In the genomic region with DNA sequence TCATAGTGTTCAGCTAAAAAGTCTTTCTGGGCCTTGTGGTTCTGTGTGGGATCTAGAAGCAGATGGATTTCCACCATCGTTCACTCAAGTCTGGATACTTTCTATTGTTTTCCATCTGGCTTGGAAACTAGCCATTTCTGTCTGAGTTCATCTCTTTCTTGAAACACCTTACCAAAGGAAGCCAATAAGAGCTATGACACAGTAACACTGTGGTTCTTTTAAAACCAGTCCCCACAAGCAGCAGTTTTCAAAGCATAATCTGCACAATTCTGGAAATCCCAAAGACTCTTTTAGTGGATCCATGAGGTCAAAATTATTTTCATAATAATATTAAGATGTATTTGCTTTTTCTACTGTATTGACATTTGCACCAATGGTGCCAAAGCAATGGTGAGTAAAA, we compare ENCODE assay signal across 28 cellular contexts.
"Had no signal": no experiment of that assay in that cellular context is flagged by ENCODE, and none has a peak within 500 bp of the region (broad histone marks: within the 10 kb centered on the region; RNA-seq: fewer than 3 reads in every experiment).

No MANE protein-coding gene starts in this region.

- H3K36me3 ChIP-seq: neural progenitor cell, ovary, right lobe of liver, sigmoid colon, stomach, thoracic aorta, thyroid gland, tibial nerve, upper lobe of right lung, uterus had no signal

- H3K4me2 ChIP-seq: neural progenitor cell had no signal

- H3K27me3 Mint-ChIP-seq: stimulated activated naive CD8-positive, alpha-beta T cell treated with anti-CD3 and anti-CD28 coated beads, Interleukin-15, Interleukin-2, amounts not matched to agents 100 ng/mL and 50 ng/mL, for 24 hours had no signal

- H3K36me3 Mint-ChIP-seq: neural progenitor cell; stimulated activated effector memory CD8-positive, alpha-beta T cell treated with anti-CD3 and anti-CD28 coated beads, Interleukin-12 subunit alpha, Interleukin-12 subunit beta, amount 100 ng/mL, for 72 hours; stimulated activated naive B cell treated with anti-CD40 and anti-IgM and Interleukin-4, amounts not matched to agents 10 μg/mL and 1 μg/mL and 100 μg/mL, for 72 hours had no signal

- H3K9me3 Mint-ChIP-seq: neural progenitor cell; stimulated activated effector memory CD8-positive, alpha-beta T cell treated with anti-CD3 and anti-CD28 coated beads, Interleukin-12 subunit alpha, Interleukin-12 subunit beta, amount 100 ng/mL, for 72 hours had no signal

- H2AFZ ChIP-seq: neural progenitor cell, parathyroid adenoma had no signal

- H3K4me3 Mint-ChIP-seq: naive thymus-derived CD4-positive, alpha-beta T cell; nephron; neural progenitor cell; stimulated activated effector memory CD8-positive, alpha-beta T cell treated with anti-CD3 and anti-CD28 coated beads, Interleukin-12 subunit alpha, Interleukin-12 subunit beta, amount 100 ng/mL, for 72 hours; stimulated activated naive B cell treated with anti-CD40 and anti-IgM and Interleukin-4, amounts not matched to agents 10 μg/mL and 1 μg/mL and 100 μg/mL, for 72 hours; stimulated activated naive CD8-positive, alpha-beta T cell treated with anti-CD3 and anti-CD28 coated beads, Interleukin-15, Interleukin-2, amounts not matched to agents 100 ng/mL and 50 ng/mL, for 24 hours had no signal

- H3K4me3 ChIP-seq: neural progenitor cell, ovary, psoas muscle, right lobe of liver, sigmoid colon, stomach, thoracic aorta, thyroid gland, tibial nerve, upper lobe of right lung, uterus had no signal

- H3K27ac ChIP-seq: neural progenitor cell, ovary, parathyroid adenoma, psoas muscle, sigmoid colon, stomach, thoracic aorta, thyroid gland, tibial nerve, upper lobe of right lung, uterus had no signal

- H3K27ac Mint-ChIP-seq: naive thymus-derived CD4-positive, alpha-beta T cell; nephron; neural progenitor cell; progenitor cell of endocrine pancreas; stimulated activated effector memory CD8-positive, alpha-beta T cell treated with anti-CD3 and anti-CD28 coated beads, Interleukin-12 subunit alpha, Interleukin-12 subunit beta, amount 100 ng/mL, for 72 hours; stimulated activated naive B cell treated with anti-CD40 and anti-IgM and Interleukin-4, amounts not matched to agents 10 μg/mL and 1 μg/mL and 100 μg/mL, for 72 hours; stimulated activated naive CD8-positive, alpha-beta T cell treated with anti-CD3 and anti-CD28 coated beads, Interleukin-15, Interleukin-2, amounts not matched to agents 100 ng/mL and 50 ng/mL, for 24 hours had no signal

- DNase-seq: naive thymus-derived CD4-positive, alpha-beta T cell; occipital lobe; ovary; posterior cingulate gyrus; psoas muscle; right cardiac atrium; right lobe of liver; sigmoid colon; small intestine; stimulated activated CD4-positive, alpha-beta T cell treated with anti-CD3 and anti-CD28 coated beads, Interleukin-15, amount 100 ng/mL, for 24 hours; stimulated activated CD4-positive, alpha-beta T cell treated with anti-CD3 and anti-CD28 coated beads, Interleukin-2, amount 100 ng/mL, for 24 hours; stimulated activated CD4-positive, alpha-beta T cell treated with anti-CD3 and anti-CD28 coated beads, Interleukin-2, amount 100 ng/mL, for 48 hours; stimulated activated CD4-positive, alpha-beta T cell treated with anti-CD3 and anti-CD28 coated beads, Interleukin-4, amount 100 ng/mL, for 24 hours; stimulated activated naive B cell treated with anti-CD40 and anti-IgM and Interleukin-4, amounts not matched to agents 10 μg/mL and 1 μg/mL and 100 μg/mL, for 72 hours; stimulated activated naive CD4-positive, alpha-beta T cell treated with Interleukin-2 at 50 U/mL for 16 hours; stomach; thyroid gland; trophoblast cell; upper lobe of right lung; uterus had no signal

- H3K4me1 ChIP-seq: neural progenitor cell, parathyroid adenoma, psoas muscle, sigmoid colon, stomach, tibial nerve, upper lobe of right lung had no signal

- H3K9ac ChIP-seq: neural progenitor cell, parathyroid adenoma had no signal

- H3K27me3 ChIP-seq: ovary, right lobe of liver, sigmoid colon, stomach, thyroid gland, tibial nerve, upper lobe of right lung, uterus had no signal

- H3K79me2 ChIP-seq: parathyroid adenoma had no signal

- H3K9me3 ChIP-seq: ovary, psoas muscle, right lobe of liver, sigmoid colon, stomach, thoracic aorta, thyroid gland, tibial nerve, upper lobe of right lung, uterus had no signal

- ATAC-seq: naive thymus-derived CD4-positive, alpha-beta T cell; psoas muscle; right cardiac atrium; right lobe of liver; stimulated activated effector memory CD8-positive, alpha-beta T cell treated with anti-CD3 and anti-CD28 coated beads, Interleukin-12 subunit alpha, Interleukin-12 subunit beta, amount 100 ng/mL, for 72 hours; stimulated activated naive B cell treated with anti-CD40 and anti-IgM and Interleukin-4, amounts not matched to agents 10 μg/mL and 1 μg/mL and 100 μg/mL, for 72 hours; upper lobe of right lung had no signal

- H3K4me1 Mint-ChIP-seq: neural progenitor cell; stimulated activated effector memory CD8-positive, alpha-beta T cell treated with anti-CD3 and anti-CD28 coated beads, Interleukin-12 subunit alpha, Interleukin-12 subunit beta, amount 100 ng/mL, for 72 hours; stimulated activated naive B cell treated with anti-CD40 and anti-IgM and Interleukin-4, amounts not matched to agents 10 μg/mL and 1 μg/mL and 100 μg/mL, for 72 hours had no signal
